In the genomic region with DNA sequence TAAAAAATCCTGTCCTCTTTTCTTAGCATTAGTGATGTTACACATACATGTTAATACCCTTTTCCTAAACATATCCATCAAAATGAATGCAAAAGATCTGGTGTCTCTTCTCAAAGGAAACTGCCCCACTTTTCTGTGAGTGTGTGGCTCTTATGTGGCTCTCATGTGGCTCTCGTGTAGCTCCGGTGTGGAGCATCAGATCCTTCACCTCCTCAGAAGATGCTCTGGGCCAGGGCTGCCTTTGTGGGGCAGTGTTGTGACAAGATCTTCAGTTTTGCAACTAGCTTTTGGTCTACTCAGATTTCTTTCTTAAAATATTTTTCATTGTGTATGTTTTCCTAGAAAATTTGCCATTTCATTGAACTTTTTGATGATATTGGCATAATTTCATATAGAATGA, we compare ENCODE assay signal across 8 cellular contexts. TPM values are rescaled to one million over a fixed set of nuclear protein-coding genes. Genes with fewer than 3 reads are reported as not detected.
DNase-seq lines count a peak whose midpoint lies in the region; ATAC-seq and TF ChIP-seq lines count a peak whose summit lies in the region.
"Had no signal": no experiment of that assay in that cellular context is flagged by ENCODE, and none has a peak within 500 bp of the region (broad histone marks: within the 10 kb centered on the region; RNA-seq: fewer than 3 reads in every experiment).

No MANE protein-coding gene starts in this region.

- H2AFZ ChIP-seq in OCI-LY3 (ENCODE audit: low read depth, low read length): no peak overlapping the region

- H3K79me2 ChIP-seq in OCI-LY3 (ENCODE audit: low read length): no peaks in the 10 kb centered on the region

- peaks cover 4% of the 10 kb centered on the region for H3K9me3 Mint-ChIP-seq in stimulated activated memory B cell treated with anti-CD40 and anti-IgM and Interleukin-4, amounts not matched to agents 10 μg/mL and 1 μg/mL and 100 μg/mL, for 72 hours

- H3K36me3 Mint-ChIP-seq in stimulated activated memory B cell treated with anti-CD40 and anti-IgM and Interleukin-4, amounts not matched to agents 10 μg/mL and 1 μg/mL and 100 μg/mL, for 72 hours: peaks cover 8% of the 10 kb centered on the region

- no peak overlapping the region for H3K27ac Mint-ChIP-seq in stimulated activated memory B cell treated with anti-CD40 and anti-IgM and Interleukin-4, amounts not matched to agents 10 μg/mL and 1 μg/mL and 100 μg/mL, for 72 hours

- no peaks in the 10 kb centered on the region for H3K27me3 ChIP-seq in OCI-LY3 (ENCODE audit: low read depth, low read length)
- no peaks in the 10 kb centered on the region for H3K27me3 ChIP-seq in dorsolateral prefrontal cortex

- no peak for ATAC-seq in stimulated activated memory B cell treated with anti-CD40 and anti-IgM and Interleukin-4, amounts not matched to agents 10 μg/mL and 1 μg/mL and 100 μg/mL, for 72 hours

- H3K4me3 ChIP-seq in GM12865 (ENCODE audit: low read depth, low read length) (no peak overlapping the region), OCI-LY3 (ENCODE audit: low read length) (no peak overlapping the region), dorsolateral prefrontal cortex (no peak overlapping the region)
- H3K4me3 ChIP-seq: SK-N-MC had no signal

- H3K4me3 Mint-ChIP-seq in stimulated activated memory B cell treated with anti-CD40 and anti-IgM and Interleukin-4, amounts not matched to agents 10 μg/mL and 1 μg/mL and 100 μg/mL, for 72 hours: no peak overlapping the region

- H3K9ac ChIP-seq in OCI-LY3 (ENCODE audit: low read length): no peak overlapping the region

- H3K4me2 ChIP-seq in OCI-LY3 (ENCODE audit: low read length): no peak overlapping the region

- H3K36me3 ChIP-seq in OCI-LY3 (replicated peaks; ENCODE audit: low read depth, low read length): peaks cover 2% of the 10 kb centered on the region

- no peaks in the 10 kb centered on the region for H4K20me1 ChIP-seq in OCI-LY3 (ENCODE audit: insufficient read depth, low read length)

- H3K27ac ChIP-seq in OCI-LY3 (ENCODE audit: low read length) (no peak overlapping the region), dorsolateral prefrontal cortex (peak overlapping the region in 38 of 59 donors; percentile 8 to 96 (median 50))
- H3K27ac ChIP-seq: SK-N-MC had no signal

- H3K9me3 ChIP-seq in OCI-LY3 (ENCODE audit: insufficient read depth, low read length): no peaks in the 10 kb centered on the region

- H3K4me1 ChIP-seq in OCI-LY3 (ENCODE audit: low read length): peaks cover 8% of the 10 kb centered on the region

- DNase-seq in GM12865 (ENCODE audit: low read depth) (peak; percentile 47), dorsolateral prefrontal cortex (peak in 9 of 10 donors; percentile 47 to 73 (median 61)), posterior cingulate gyrus (peak in 9 of 10 donors; percentile 44 to 94 (median 65)), middle frontal gyrus (ENCODE audit: extremely low spot score, low spot score) (no peak), NCI-H226 (no peak)

- TF ChIP-seq CTCF in GM12865 (IDR thresholded peaks at IDR 0.05; ENCODE audit: insufficient read depth, low read depth, low read length, missing control alignments) (peak; percentile 11), OCI-LY3 (IDR thresholded peaks at IDR 0.05; ENCODE audit: low read depth, low read length) (peak; percentile 68), dorsolateral prefrontal cortex (IDR thresholded peaks at IDR 0.05 in 54 of 56, conservative IDR thresholded peaks at IDR 0.05 in 2 of 56; ENCODE audit: low read depth in 1 of 56, partially characterized antibody in 56 of 56) (peak in 50 of 56 donors; percentile 12 to 67 (median 42))

- intact Hi-C loops in dorsolateral prefrontal cortex (cut with DNase I) (loop anchor here (5.0 kb wide), 2 partner anchors 57 to 62 kb away; no protein-coding TSS in a partner anchor), posterior cingulate gyrus (cut with DNase I) (no loop called here)

- peaks cover 17% of the 10 kb centered on the region for H3K4me1 Mint-ChIP-seq in stimulated activated memory B cell treated with anti-CD40 and anti-IgM and Interleukin-4, amounts not matched to agents 10 μg/mL and 1 μg/mL and 100 μg/mL, for 72 hours

- H3K27me3 Mint-ChIP-seq in stimulated activated memory B cell treated with anti-CD40 and anti-IgM and Interleukin-4, amounts not matched to agents 10 μg/mL and 1 μg/mL and 100 μg/mL, for 72 hours: no peaks in the 10 kb centered on the region

RNA-seq across cellular contexts. Expression of a gene that starts 19.3 kb away (rescaled TPM):
- 100 to 1,000 TPM in 54 of 120 experiments, 10 to 100 TPM in 66; 69.3 to 135 (median 98.3) TPM for total RNA-seq in dorsolateral prefrontal cortex

Comparison
In these comparisons a context has a peak if more than half of its experiments do, and no peak if none do; other contexts are left out.
1. DNase-seq: peak in GM12865 (single experiment), dorsolateral prefrontal cortex (9 of 10) and posterior cingulate gyrus (9 of 10); none in middle frontal gyrus (single experiment) and NCI-H226 (single experiment).
2. CTCF ChIP-seq: peak in every context shown above with its lines; median percentile 68 in OCI-LY3; 42 in dorsolateral prefrontal cortex; 11 in GM12865.